8 cellular contexts compared by ENCODE assay signal in the genomic region with DNA sequence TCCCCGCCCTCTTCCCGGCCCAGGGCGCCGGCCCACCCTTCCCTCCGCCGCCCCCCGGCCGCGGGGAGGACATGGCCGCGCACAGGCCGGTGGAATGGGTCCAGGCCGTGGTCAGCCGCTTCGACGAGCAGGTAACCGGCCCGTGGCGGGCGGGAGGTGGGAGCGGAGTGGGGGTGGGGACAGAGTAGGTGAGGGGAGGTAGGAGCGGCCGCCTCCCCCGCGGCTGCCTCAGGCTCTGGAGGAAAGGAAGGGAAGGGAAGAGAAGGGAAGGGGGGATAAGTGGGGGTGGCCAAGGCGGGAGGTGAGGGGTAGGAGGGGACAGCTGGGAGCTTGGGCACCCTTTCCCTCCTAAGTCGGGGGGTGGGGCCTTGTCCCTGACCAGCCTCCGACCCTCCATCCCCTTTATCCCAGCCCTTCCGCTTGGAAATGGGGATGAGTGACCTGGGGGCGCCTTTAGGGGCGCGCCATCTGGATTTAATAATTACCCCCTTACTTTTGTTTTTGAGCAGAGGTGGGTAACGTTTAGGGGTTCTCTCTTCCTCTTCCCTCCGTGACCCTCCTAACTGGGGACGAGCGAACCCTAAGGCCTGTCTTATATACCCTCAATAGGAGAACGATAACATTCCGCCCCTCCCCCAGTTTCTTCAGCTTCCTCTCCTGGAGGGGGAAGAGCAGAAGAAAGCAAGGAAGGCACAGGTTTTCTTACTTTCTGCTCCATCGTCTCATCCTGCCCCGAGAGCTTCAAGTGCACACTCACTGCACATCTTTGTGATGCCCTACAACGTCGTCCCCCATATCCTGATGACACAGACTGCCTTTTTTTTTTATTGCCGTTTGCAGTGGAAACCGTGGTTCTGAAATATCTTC.
DNase-seq lines count a peak whose midpoint lies in the region; ATAC-seq and TF ChIP-seq lines count a peak whose summit lies in the region.

No MANE protein-coding gene starts in this region.

- H3K36me3 ChIP-seq in ES-I3 (ENCODE audit: insufficient read depth, low read length): no peaks in the 10 kb centered on the region

- H3K27ac ChIP-seq in substantia nigra (ENCODE audit: low read depth, low read length, poor library complexity, severe bottlenecking): peak overlapping the region; percentile 94

- DNase-seq in NCI-H524 treated with DMSO at 0.1 percent for 48 hours (lab: John Stamatoyannopoulos, UW) (peak; percentile 18), activated T-cell treated with anti-CD3 and anti-CD28 coated beads for 48 hours (ENCODE audit: low read depth) (peak; percentile 15), erythroblast (lab: John Stamatoyannopoulos, UW) (peak; percentile 50 to 68), midbrain (lab: John Stamatoyannopoulos, UW) (peak; percentile 63), substantia nigra (lab: John Stamatoyannopoulos, UW) (peak in 44 of 49 donors; percentile 3 to 75 (median 46))

- no peaks in the 10 kb centered on the region for H3K9me3 ChIP-seq in ES-I3 (ENCODE audit: control insufficient read depth, insufficient read depth, low read length)

- TF ChIP-seq POLR2A in erythroblast (IDR thresholded peaks at IDR 0.05; ENCODE audit: low read length): peak; percentile 18

- ATAC-seq in HG02610 (IDR thresholded peaks at IDR 0.05; ENCODE audit: unreplicated experiment): peak; percentile 16
- ATAC-seq in GM21515 (IDR thresholded peaks at IDR 0.05; ENCODE audit: unreplicated experiment): no peak

- no peaks in the 10 kb centered on the region for H3K4me1 ChIP-seq in ES-I3 (ENCODE audit: insufficient read depth, low read length)

- peak overlapping the region; percentile 70 for H3K9ac ChIP-seq in ES-I3 (ENCODE audit: low read depth, low read length)
